ENCODE assay signal across 16 cellular contexts in the genomic region with DNA sequence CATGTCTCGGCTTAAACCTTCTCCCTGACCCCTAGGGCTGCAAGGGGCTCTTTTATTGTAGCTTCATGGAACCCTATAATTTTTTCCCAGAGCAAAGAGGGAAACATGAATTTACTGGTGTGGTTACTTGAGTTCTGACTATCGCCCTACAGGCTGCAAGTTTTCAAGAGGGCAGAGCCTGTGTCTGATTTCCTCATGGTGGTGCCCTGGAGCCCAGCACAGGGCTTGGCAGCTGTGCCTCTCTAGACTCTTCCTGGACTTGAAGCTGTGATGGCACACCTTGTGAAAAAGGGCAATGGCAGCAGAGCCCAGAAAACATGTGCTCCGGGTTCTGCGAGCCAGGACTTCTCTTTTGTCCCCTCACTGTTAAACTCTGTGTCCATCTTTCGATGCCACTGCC.
"Had no signal": no experiment of that assay in that cellular context is flagged by ENCODE, and none has a peak within 500 bp of the region (broad histone marks: within the 10 kb centered on the region; RNA-seq: fewer than 3 reads in every experiment).

No MANE protein-coding gene starts in this region.

- H3K36me3 Mint-ChIP-seq: activated naive CD4-positive, alpha-beta T cell treated with anti-CD3 and anti-CD28 coated beads, Interleukin-2, amount 50 U/mL, for 72 hours; natural killer cell; stimulated activated effector memory CD8-positive, alpha-beta T cell treated with anti-CD3 and anti-CD28 coated beads, Interleukin-12 subunit alpha, Interleukin-12 subunit beta, amount 100 ng/mL, for 72 hours had no signal

- H3K4me3 Mint-ChIP-seq: natural killer cell; stimulated activated effector memory CD8-positive, alpha-beta T cell treated with anti-CD3 and anti-CD28 coated beads, Interleukin-12 subunit alpha, Interleukin-12 subunit beta, amount 100 ng/mL, for 72 hours had no signal

- DNase-seq: activated CD4-positive, alpha-beta T cell treated with anti-CD3 and anti-CD28 coated beads for 1 hour; activated CD4-positive, alpha-beta T cell treated with anti-CD3 and anti-CD28 coated beads, Interleukin-2, amount 50 U/mL, for 48 hours; activated gamma-delta T cell; foreskin melanocyte; kidney glomerular epithelial cell; mesendoderm; natural killer cell; ovary; sigmoid colon; stimulated activated CD4-positive, alpha-beta T cell treated with anti-CD3 and anti-CD28 coated beads, Interleukin-4, amount 100 ng/mL, for 24 hours; T-helper 2 cell; thyroid gland; uterus had no signal

- H3K27me3 ChIP-seq: ovary, sigmoid colon, thyroid gland, uterus had no signal

- H3K4me1 Mint-ChIP-seq: natural killer cell; stimulated activated effector memory CD8-positive, alpha-beta T cell treated with anti-CD3 and anti-CD28 coated beads, Interleukin-12 subunit alpha, Interleukin-12 subunit beta, amount 100 ng/mL, for 72 hours had no signal

- H3K4me1 ChIP-seq: sigmoid colon, thyroid gland, uterus had no signal

- H3K9me3 Mint-ChIP-seq: activated naive CD4-positive, alpha-beta T cell treated with anti-CD3 and anti-CD28 coated beads, Interleukin-2, amount 50 U/mL, for 72 hours; natural killer cell; stimulated activated effector memory CD8-positive, alpha-beta T cell treated with anti-CD3 and anti-CD28 coated beads, Interleukin-12 subunit alpha, Interleukin-12 subunit beta, amount 100 ng/mL, for 72 hours had no signal

- ATAC-seq: activated naive CD4-positive, alpha-beta T cell treated with anti-CD3 and anti-CD28 coated beads, Interleukin-2, amount 50 U/mL, for 72 hours; natural killer cell; stimulated activated effector memory CD8-positive, alpha-beta T cell treated with anti-CD3 and anti-CD28 coated beads, Interleukin-12 subunit alpha, Interleukin-12 subunit beta, amount 100 ng/mL, for 72 hours had no signal

- H3K4me3 ChIP-seq: ovary, sigmoid colon, thyroid gland, uterus had no signal

- H3K27ac ChIP-seq: ovary, sigmoid colon, thyroid gland, uterus, WERI-Rb-1 had no signal

- H3K9me3 ChIP-seq: ovary, sigmoid colon, thyroid gland, uterus had no signal

- H3K27ac Mint-ChIP-seq: activated naive CD4-positive, alpha-beta T cell treated with anti-CD3 and anti-CD28 coated beads, Interleukin-2, amount 50 U/mL, for 72 hours; natural killer cell; stimulated activated effector memory CD8-positive, alpha-beta T cell treated with anti-CD3 and anti-CD28 coated beads, Interleukin-12 subunit alpha, Interleukin-12 subunit beta, amount 100 ng/mL, for 72 hours had no signal

- H3K36me3 ChIP-seq: ovary, sigmoid colon, thyroid gland, uterus, WERI-Rb-1 had no signal
